In genomic region chr9:124079176-124079925, GRCh38 we compare ENCODE assay signal across 12 cellular contexts.
DNase-seq lines count a peak whose midpoint lies in the region; ATAC-seq, FAIRE-seq and TF ChIP-seq lines count a peak whose summit lies in the region.
"Had no signal": no experiment of that assay in that cellular context is flagged by ENCODE, and none has a peak within 500 bp of the region (broad histone marks: within the 10 kb centered on the region; RNA-seq: fewer than 3 reads in every experiment).

No MANE protein-coding gene starts in this region.

- 61% methylated on average over 17 of the region's 17 CpGs for WGBS in A549 (ENCODE audit: missing lambda C conversion rate)

- peaks cover 5% of the 10 kb centered on the region for H3K27me3 ChIP-seq in astrocyte (ENCODE audit: insufficient read depth, low read length)
- H3K27me3 ChIP-seq: BLaER1 treated with 17β-estradiol and CSF1 and Interleukin-3, amounts not matched to agents 10 nM and 100 nM had no signal

- no peaks in the 10 kb centered on the region for H3K9me3 ChIP-seq in A549
- peaks cover 3% of the 10 kb centered on the region for H3K9me3 ChIP-seq in astrocyte (ENCODE audit: insufficient read depth, low read depth, low read length)
- H3K9me3 ChIP-seq: BLaER1 treated with 17β-estradiol and CSF1 and Interleukin-3, amounts not matched to agents 10 nM and 100 nM had no signal

- peak overlapping the region; percentile 75 for H3K27ac Mint-ChIP-seq in astrocyte (ENCODE audit: unreplicated experiment)
- H3K27ac Mint-ChIP-seq: activated CD4-positive, alpha-beta memory T cell treated with anti-CD3 and anti-CD28 coated beads for 36 hours; memory B cell had no signal

- H3K9ac ChIP-seq in astrocyte (ENCODE audit: low read length): no peak overlapping the region
- H3K9ac ChIP-seq: BLaER1 treated with 17β-estradiol and CSF1 and Interleukin-3, amounts not matched to agents 10 nM and 100 nM had no signal

- TF ChIP-seq EP300 in A549 (IDR thresholded peaks at IDR 0.05) (no peak), Ishikawa (IDR thresholded peaks at IDR 0.05; ENCODE audit: borderline replicate concordance) (no peak)

- POLR2A ChIA-PET in A549 (lab: Yijun Ruan, JAX): no interaction called here

- no peak for TF ChIP-seq CTCF in A549 (IDR thresholded peaks at IDR 0.05)
- no peak for TF ChIP-seq CTCF in astrocyte (IDR thresholded peaks at IDR 0.05; ENCODE audit: insufficient read depth, low read depth, low read length)

- FAIRE-seq in A549 (lab: Jason Lieb, UNC) (no peak), astrocyte (lab: Jason Lieb, UNC) (peak; percentile 45)

- no peaks in the 10 kb centered on the region for H3K36me3 Mint-ChIP-seq in astrocyte (ENCODE audit: low read depth, unreplicated experiment)
- H3K36me3 Mint-ChIP-seq: activated CD4-positive, alpha-beta memory T cell treated with anti-CD3 and anti-CD28 coated beads for 36 hours had no signal

- CTCF ChIA-PET in A549 (lab: Yijun Ruan, JAX): interaction anchor here (1.5 kb wide), 2 partner anchors 38 to 330 kb away, joined by 5 to 8 read pairs; no protein-coding TSS in a partner anchor

- H3K4me3 Mint-ChIP-seq in astrocyte (ENCODE audit: unreplicated experiment): peak overlapping the region; percentile 8
- H3K4me3 Mint-ChIP-seq: activated CD4-positive, alpha-beta memory T cell treated with anti-CD3 and anti-CD28 coated beads for 36 hours; memory B cell had no signal

- H3K27ac ChIP-seq in A549: peak overlapping the region in 1 of 2 experiments; percentile 62; a peak in 2 of 6 replicates
- H3K27ac ChIP-seq in astrocyte (ENCODE audit: low read depth, low read length): no peak overlapping the region
- H3K27ac ChIP-seq: BLaER1 treated with 17β-estradiol and CSF1 and Interleukin-3, amounts not matched to agents 10 nM and 100 nM had no signal

- DNase-seq in A549 (ENCODE audit: low read depth in 1 of 2, low spot score in 1 of 2): peak in 1 of 2 experiments; percentile 39
- DNase-seq in astrocyte (ENCODE audit: low read depth): peak; percentile 54
- DNase-seq in iPS DF 19.7 (ENCODE audit: low read depth, low spot score): peak; percentile 20
- DNase-seq in UCSD-AML1 (lab: John Stamatoyannopoulos, UW; ENCODE audit: unreplicated experiment): no peak
- no peak for DNase-seq in NCI-H146 treated with DMSO at 0.1 percent for 48 hours (lab: John Stamatoyannopoulos, UW; ENCODE audit: unreplicated experiment)
- no peak for DNase-seq in cortex of kidney (lab: John Stamatoyannopoulos, UW)
- DNase-seq in MV-4-11 (lab: John Stamatoyannopoulos, UW): no peak
- DNase-seq: activated CD4-positive, alpha-beta memory T cell treated with anti-CD3 and anti-CD28 coated beads for 36 hours; NCI-H526 treated with DMSO at 0.1 percent for 48 hours had no signal

- H3K4me2 ChIP-seq in A549 (peak overlapping the region; percentile 59), astrocyte (ENCODE audit: low read length) (peak overlapping the region; percentile 52)
- H3K4me2 ChIP-seq: BLaER1 treated with 17β-estradiol and CSF1 and Interleukin-3, amounts not matched to agents 10 nM and 100 nM had no signal

- peaks cover 12% of the 10 kb centered on the region for H3K27me3 Mint-ChIP-seq in astrocyte (ENCODE audit: low read depth, unreplicated experiment)

- peak; percentile 62 to 75 for ATAC-seq in A549

- H3K9me3 Mint-ChIP-seq in astrocyte (ENCODE audit: unreplicated experiment): no peaks in the 10 kb centered on the region
- H3K9me3 Mint-ChIP-seq: activated CD4-positive, alpha-beta memory T cell treated with anti-CD3 and anti-CD28 coated beads for 36 hours had no signal

- H3K4me1 ChIP-seq in A549: peaks cover 31% of the 10 kb centered on the region
- H3K4me1 ChIP-seq in astrocyte (ENCODE audit: insufficient read depth, low read length): peaks cover 13% of the 10 kb centered on the region
- H3K4me1 ChIP-seq: BLaER1 treated with 17β-estradiol and CSF1 and Interleukin-3, amounts not matched to agents 10 nM and 100 nM had no signal

- no peaks in the 10 kb centered on the region for H4K20me1 ChIP-seq in astrocyte (ENCODE audit: insufficient read depth, low read length)
- H4K20me1 ChIP-seq: BLaER1 treated with 17β-estradiol and CSF1 and Interleukin-3, amounts not matched to agents 10 nM and 100 nM had no signal

- TF ChIP-seq POLR2A in A549 (IDR thresholded peaks at IDR 0.05; ENCODE audit: low read length): no peak

- no peak overlapping the region for H2AFZ ChIP-seq in astrocyte (ENCODE audit: low read depth, low read length)

- no peaks in the 10 kb centered on the region for H3K79me2 ChIP-seq in astrocyte (ENCODE audit: insufficient read depth, low read length)

- peaks cover 21% of the 10 kb centered on the region for H3K4me1 Mint-ChIP-seq in astrocyte (ENCODE audit: low read depth, unreplicated experiment)
- H3K4me1 Mint-ChIP-seq: memory B cell had no signal

- TF ChIP-seq RAD21 in A549 (conservative IDR thresholded peaks at IDR 0.05 in 1 of 2, IDR thresholded peaks at IDR 0.05 in 1 of 2) (no peak), Ishikawa (IDR thresholded peaks at IDR 0.05; ENCODE audit: low read depth) (no peak)

- H3K36me3 ChIP-seq in astrocyte (ENCODE audit: insufficient read depth, low read length): no peaks in the 10 kb centered on the region
- H3K36me3 ChIP-seq: BLaER1 treated with 17β-estradiol and CSF1 and Interleukin-3, amounts not matched to agents 10 nM and 100 nM had no signal

- H3K4me3 ChIP-seq in A549 (no peak overlapping the region), astrocyte (ENCODE audit: insufficient read depth, low read depth, low read length) (no peak overlapping the region)
- H3K4me3 ChIP-seq: BLaER1 treated with 17β-estradiol and CSF1 and Interleukin-3, amounts not matched to agents 10 nM and 100 nM had no signal

TF ChIP-seq in A549, 52 proteins besides CTCF, POLR2A, EP300 and RAD21:
- TF ChIP-seq RCOR1 (IDR thresholded peaks at IDR 0.05; ENCODE audit: low read depth, low read length) (no peak), CBX8 (IDR thresholded peaks at IDR 0.05) (no peak), CEBPB (IDR thresholded peaks at IDR 0.05) (no peak), GATA3 (IDR thresholded peaks at IDR 0.05; ENCODE audit: borderline replicate concordance) (0 out of 2 replicates have a peak, but pooled peaks have one; percentile 22), ZSCAN20 (CRISPR knock-in tag; IDR thresholded peaks at IDR 0.05) (no peak), ZNF302 (CRISPR knock-in tag; IDR thresholded peaks at IDR 0.05) (no peak), MAX (IDR thresholded peaks at IDR 0.05) (peak; percentile 11; the same call in 1 of the 2 replicates)

TF ChIP-seq in Ishikawa, 13 proteins besides CTCF, POLR2A, EP300 and RAD21:
- TF ChIP-seq CREB1 (IDR thresholded peaks at IDR 0.05; ENCODE audit: low read depth) (no peak), YY1 (IDR thresholded peaks at IDR 0.05; ENCODE audit: low read depth) (no peak), TEAD4 (IDR thresholded peaks at IDR 0.05) (0 out of 2 replicates have a peak, but pooled peaks have one; percentile 37), FOXM1 (IDR thresholded peaks at IDR 0.05; ENCODE audit: borderline replicate concordance, low read depth) (no peak)

Comparison
In these comparisons a context has a peak if more than half of its experiments do, and no peak if none do; other contexts are left out.
1. DNase-seq: peak in astrocyte (single experiment) and iPS DF 19.7 (single experiment); none in UCSD-AML1 (single experiment), NCI-H146 treated with DMSO at 0.1 percent for 48 hours (single experiment), cortex of kidney (single experiment) and MV-4-11 (single experiment).